ENCODE assay signal across 22 cellular contexts in genomic region chr22:47131611-47132427, GRCh38.
"Had no signal": no experiment of that assay in that cellular context is flagged by ENCODE, and none has a peak within 500 bp of the region (broad histone marks: within the 10 kb centered on the region; RNA-seq: fewer than 3 reads in every experiment).

No MANE protein-coding gene starts in this region.

- H3K27me3 ChIP-seq: adrenal gland had no signal

- H3K27me3 Mint-ChIP-seq: activated naive CD8-positive, alpha-beta T cell treated with anti-CD3 and anti-CD28 coated beads, Interleukin-2, amount 10 ng/mL, durations not matched to agents 7 days and 5 days; T-helper 17 cell had no signal

- ATAC-seq: T-helper 17 cell, WTC11 had no signal

- H3K4me1 Mint-ChIP-seq: WTC11 had no signal

- H3K4me3 ChIP-seq: adrenal gland had no signal

- H3K4me3 Mint-ChIP-seq: activated naive CD8-positive, alpha-beta T cell treated with anti-CD3 and anti-CD28 coated beads, Interleukin-2, amount 10 ng/mL, durations not matched to agents 7 days and 5 days; T-helper 17 cell; WTC11 had no signal

- DNase-seq: activated CD4-positive, alpha-beta T cell treated with anti-CD3 and anti-CD28 coated beads for 48 hours; activated CD4-positive, alpha-beta T cell treated with anti-CD3 and anti-CD28 coated beads, Interleukin-2, amount 50 U/mL, for 4 hours; activated CD4-positive, CD25-positive, alpha-beta regulatory T cell treated with anti-CD3 and anti-CD28 coated beads, Interleukin-2, amount 50 U/mL, for 72 hours; activated naive CD4-positive, alpha-beta T cell treated with anti-CD3 and anti-CD28 coated beads, Interleukin-2, amount 50 U/mL, for 16 hours; activated naive CD8-positive, alpha-beta T cell treated with anti-CD3 and anti-CD28 coated beads, Interleukin-2, amount 10 ng/mL, durations not matched to agents 7 days and 5 days; activated T-cell treated with anti-CD3 and anti-CD28 coated beads for 4 hours; adrenal gland; anterior cingulate cortex; MM.1S; NCI-H1105; NCI-H1436; NCI-H1694 treated with DMSO at 0.1 percent for 48 hours; NCI-H2029 treated with DMSO at 0.1 percent for 48 hours; NCI-H345; NCI-H510A; NCI-H69; NK-92 treated with Interleukin-12 subunit alpha and Interleukin-12 subunit beta, amount 100 ng/mL, for 24 hours; SIG-M5; T-helper 17 cell; T-helper 9 cell had no signal

- H3K4me1 ChIP-seq: adrenal gland had no signal

- H3K9me3 Mint-ChIP-seq: activated naive CD8-positive, alpha-beta T cell treated with anti-CD3 and anti-CD28 coated beads, Interleukin-2, amount 10 ng/mL, durations not matched to agents 7 days and 5 days; WTC11 had no signal

- H3K36me3 ChIP-seq: adrenal gland had no signal

- H3K27ac Mint-ChIP-seq: activated naive CD8-positive, alpha-beta T cell treated with anti-CD3 and anti-CD28 coated beads, Interleukin-2, amount 10 ng/mL, durations not matched to agents 7 days and 5 days; T-helper 17 cell; WTC11 had no signal

- H3K9me3 ChIP-seq: adrenal gland had no signal

- H3K27ac ChIP-seq: adrenal gland, KMS-11 had no signal

- H3K36me3 Mint-ChIP-seq: activated naive CD8-positive, alpha-beta T cell treated with anti-CD3 and anti-CD28 coated beads, Interleukin-2, amount 10 ng/mL, durations not matched to agents 7 days and 5 days had no signal
